In genomic region chr11:11528986-11529385, GRCh38 we compare ENCODE assay signal across 10 cellular contexts.
"Had no signal": no experiment of that assay in that cellular context is flagged by ENCODE, and none has a peak within 500 bp of the region (broad histone marks: within the 10 kb centered on the region; RNA-seq: fewer than 3 reads in every experiment).

No MANE protein-coding gene starts in this region.

- H3K4me1 ChIP-seq: HAP-1 had no signal

- H3K9me3 ChIP-seq: HAP-1 had no signal

- H3K4me3 Mint-ChIP-seq: HFFc6, IgD-negative memory B cell had no signal

- H3K27ac ChIP-seq: GM23248, HL-60 had no signal

- H3K4me1 Mint-ChIP-seq: IgD-negative memory B cell had no signal

- H3K4me3 ChIP-seq: GM23248, HAP-1 had no signal

- ATAC-seq: HCT116, HepG2 had no signal

- H3K9me3 Mint-ChIP-seq: HFFc6 had no signal

- DNase-seq: GM23248, GOT3, H7, HFFc6, KBM-7 had no signal

- H3K27ac Mint-ChIP-seq: HFFc6, IgD-negative memory B cell had no signal

- FAIRE-seq: HepG2 had no signal

- H3K27me3 Mint-ChIP-seq: IgD-negative memory B cell had no signal

- H2AFZ ChIP-seq: GM23248 had no signal

- H3K9ac ChIP-seq: GM23248 had no signal

- H3K36me3 ChIP-seq: HAP-1 had no signal

- H3K36me3 Mint-ChIP-seq: IgD-negative memory B cell had no signal
